In the genomic region with DNA sequence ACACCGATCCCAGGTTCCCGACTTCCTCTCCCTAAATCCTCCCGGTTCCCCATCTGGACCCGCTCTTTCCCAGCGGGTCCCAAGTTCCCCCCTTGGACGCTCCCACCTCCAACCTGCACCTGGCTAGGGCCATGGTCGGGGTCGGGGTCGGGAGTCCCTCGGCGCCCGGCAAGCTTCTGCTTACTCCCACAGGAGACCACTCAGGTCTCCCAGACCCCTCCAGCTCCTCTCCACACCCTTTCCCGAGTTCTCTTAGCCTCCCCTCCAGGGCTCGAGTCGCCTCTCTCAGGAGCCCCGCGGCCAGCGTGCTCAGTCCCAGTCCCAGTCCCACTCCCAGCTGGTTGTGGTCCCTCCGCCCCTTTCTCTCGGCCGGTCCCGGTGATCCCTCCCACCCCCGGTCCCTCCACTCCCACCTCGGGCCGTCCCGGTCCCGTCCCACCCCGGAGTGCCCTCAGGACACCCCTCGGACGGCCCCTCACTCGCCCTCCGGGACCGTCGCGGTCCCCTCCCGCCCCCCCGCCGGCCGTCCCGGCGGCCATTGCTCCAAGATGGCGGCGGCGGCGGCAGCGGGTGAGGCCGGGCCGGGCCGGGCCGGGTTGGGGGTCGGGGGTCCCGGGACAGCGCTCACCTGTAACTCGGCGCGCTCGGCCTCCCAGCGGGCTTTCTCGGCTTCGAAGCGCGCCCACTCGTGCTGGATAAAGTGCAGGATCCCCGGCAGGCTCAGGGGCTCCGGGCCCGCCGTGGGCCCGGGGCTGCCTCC, we compare ENCODE assay signal across 1 cellular context.
TF ChIP-seq lines count a peak whose summit lies in the region.

Gene FKRP, plus strand, starts transcription at position 537 of the 760 bp plus-strand sequence. CDS start 9,394 bp downstream, outside the sequence.

TF ChIP-seq in GM12878, 131 proteins besides CTCF, POLR2A, EP300 and RAD21:
- TF ChIP-seq TAF1 (IDR thresholded peaks at IDR 0.05; ENCODE audit: borderline replicate concordance, low read depth, low read length) (peak; percentile 50; the same call in 1 of the 2 replicates), PRDM15 (CRISPR knock-in tag; IDR thresholded peaks at IDR 0.05) (no peak), NR2C1 (IDR thresholded peaks at IDR 0.05) (peak; percentile 56; the same call in 1 of the 2 replicates), CEBPZ (IDR thresholded peaks at IDR 0.05; ENCODE audit: low read depth, low read length) (no peak), YY1 (IDR thresholded peaks at IDR 0.05; ENCODE audit: low read depth, low read length) (peak; percentile 94), IRF3 (IDR thresholded peaks at IDR 0.05) (no peak), CEBPB (IDR thresholded peaks at IDR 0.05; ENCODE audit: borderline replicate concordance in 1 of 2, low read depth in 2 of 2, low read length in 2 of 2) (no peak), SMAD1 (IDR thresholded peaks at IDR 0.05; ENCODE audit: low read depth, partially characterized antibody) (no peak), RAD51 (IDR thresholded peaks at IDR 0.05) (no peak), SPI1 (IDR thresholded peaks at IDR 0.05; ENCODE audit: borderline replicate concordance, insufficient read depth, low read depth, low read length) (no peak), BACH1 (IDR thresholded peaks at IDR 0.05; ENCODE audit: borderline replicate concordance) (peak; percentile 13), LARP7 (IDR thresholded peaks at IDR 0.05) (peak; percentile 21), PML (IDR thresholded peaks at IDR 0.05; ENCODE audit: low read length) (no peak), ZBTB11 (CRISPR knock-in tag; IDR thresholded peaks at IDR 0.05) (no peak), EED (IDR thresholded peaks at IDR 0.05; ENCODE audit: low read depth) (peak; percentile 44; the same call in 1 of the 2 replicates), STAT1 (conservative IDR thresholded peaks at IDR 0.05) (no peak), DPF2 (IDR thresholded peaks at IDR 0.05) (peak; percentile 47; the same call in 1 of the 2 replicates), IKZF2 (IDR thresholded peaks at IDR 0.05) (peak; percentile 20 to 51; a peak in 2 of 4 replicates), RBBP5 (conservative IDR thresholded peaks at IDR 0.05) (no peak), NBN (IDR thresholded peaks at IDR 0.05) (0 out of 2 replicates have a peak, but pooled peaks have one; percentile 27), SP1 (IDR thresholded peaks at IDR 0.05; ENCODE audit: low read depth, low read length) (no peak), GATAD2B (conservative IDR thresholded peaks at IDR 0.05; ENCODE audit: low read depth) (0 out of 2 replicates have a peak, but pooled peaks have one; percentile 66), RCOR1 (conservative IDR thresholded peaks at IDR 0.05; ENCODE audit: low read depth, low read length) (no peak), MTA2 (IDR thresholded peaks at IDR 0.05; ENCODE audit: low read depth) (0 out of 2 replicates have a peak, but pooled peaks have one; percentile 26)
- TF ChIP-seq, protein P1, sequence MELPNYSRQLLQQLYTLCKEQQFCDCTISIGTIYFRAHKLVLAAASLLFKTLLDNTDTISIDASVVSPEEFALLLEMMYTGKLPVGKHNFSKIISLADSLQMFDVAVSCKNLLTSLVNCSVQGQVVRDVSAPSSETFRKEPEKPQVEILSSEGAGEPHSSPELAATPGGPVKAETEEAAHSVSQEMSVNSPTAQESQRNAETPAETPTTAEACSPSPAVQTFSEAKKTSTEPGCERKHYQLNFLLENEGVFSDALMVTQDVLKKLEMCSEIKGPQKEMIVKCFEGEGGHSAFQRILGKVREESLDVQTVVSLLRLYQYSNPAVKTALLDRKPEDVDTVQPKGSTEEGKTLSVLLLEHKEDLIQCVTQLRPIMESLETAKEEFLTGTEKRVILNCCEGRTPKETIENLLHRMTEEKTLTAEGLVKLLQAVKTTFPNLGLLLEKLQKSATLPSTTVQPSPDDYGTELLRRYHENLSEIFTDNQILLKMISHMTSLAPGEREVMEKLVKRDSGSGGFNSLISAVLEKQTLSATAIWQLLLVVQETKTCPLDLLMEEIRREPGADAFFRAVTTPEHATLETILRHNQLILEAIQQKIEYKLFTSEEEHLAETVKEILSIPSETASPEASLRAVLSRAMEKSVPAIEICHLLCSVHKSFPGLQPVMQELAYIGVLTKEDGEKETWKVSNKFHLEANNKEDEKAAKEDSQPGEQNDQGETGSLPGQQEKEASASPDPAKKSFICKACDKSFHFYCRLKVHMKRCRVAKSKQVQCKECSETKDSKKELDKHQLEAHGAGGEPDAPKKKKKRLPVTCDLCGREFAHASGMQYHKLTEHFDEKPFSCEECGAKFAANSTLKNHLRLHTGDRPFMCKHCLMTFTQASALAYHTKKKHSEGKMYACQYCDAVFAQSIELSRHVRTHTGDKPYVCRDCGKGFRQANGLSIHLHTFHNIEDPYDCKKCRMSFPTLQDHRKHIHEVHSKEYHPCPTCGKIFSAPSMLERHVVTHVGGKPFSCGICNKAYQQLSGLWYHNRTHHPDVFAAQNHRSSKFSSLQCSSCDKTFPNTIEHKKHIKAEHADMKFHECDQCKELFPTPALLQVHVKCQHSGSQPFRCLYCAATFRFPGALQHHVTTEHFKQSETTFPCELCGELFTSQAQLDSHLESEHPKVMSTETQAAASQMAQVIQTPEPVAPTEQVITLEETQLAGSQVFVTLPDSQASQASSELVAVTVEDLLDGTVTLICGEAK (IDR thresholded peaks at IDR 0.05; ENCODE audit: borderline replicate concordance), result 0 out of 2 replicates have a peak, but pooled peaks have one; percentile 13
- TF ChIP-seq, protein P2, sequence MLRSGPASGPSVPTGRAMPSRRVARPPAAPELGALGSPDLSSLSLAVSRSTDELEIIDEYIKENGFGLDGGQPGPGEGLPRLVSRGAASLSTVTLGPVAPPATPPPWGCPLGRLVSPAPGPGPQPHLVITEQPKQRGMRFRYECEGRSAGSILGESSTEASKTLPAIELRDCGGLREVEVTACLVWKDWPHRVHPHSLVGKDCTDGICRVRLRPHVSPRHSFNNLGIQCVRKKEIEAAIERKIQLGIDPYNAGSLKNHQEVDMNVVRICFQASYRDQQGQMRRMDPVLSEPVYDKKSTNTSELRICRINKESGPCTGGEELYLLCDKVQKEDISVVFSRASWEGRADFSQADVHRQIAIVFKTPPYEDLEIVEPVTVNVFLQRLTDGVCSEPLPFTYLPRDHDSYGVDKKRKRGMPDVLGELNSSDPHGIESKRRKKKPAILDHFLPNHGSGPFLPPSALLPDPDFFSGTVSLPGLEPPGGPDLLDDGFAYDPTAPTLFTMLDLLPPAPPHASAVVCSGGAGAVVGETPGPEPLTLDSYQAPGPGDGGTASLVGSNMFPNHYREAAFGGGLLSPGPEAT (IDR thresholded peaks at IDR 0.05; ENCODE audit: low read depth), result no peak; the same call in 1 of the 2 replicates
